ENCODE assay signal across 31 cellular contexts in the genomic region with DNA sequence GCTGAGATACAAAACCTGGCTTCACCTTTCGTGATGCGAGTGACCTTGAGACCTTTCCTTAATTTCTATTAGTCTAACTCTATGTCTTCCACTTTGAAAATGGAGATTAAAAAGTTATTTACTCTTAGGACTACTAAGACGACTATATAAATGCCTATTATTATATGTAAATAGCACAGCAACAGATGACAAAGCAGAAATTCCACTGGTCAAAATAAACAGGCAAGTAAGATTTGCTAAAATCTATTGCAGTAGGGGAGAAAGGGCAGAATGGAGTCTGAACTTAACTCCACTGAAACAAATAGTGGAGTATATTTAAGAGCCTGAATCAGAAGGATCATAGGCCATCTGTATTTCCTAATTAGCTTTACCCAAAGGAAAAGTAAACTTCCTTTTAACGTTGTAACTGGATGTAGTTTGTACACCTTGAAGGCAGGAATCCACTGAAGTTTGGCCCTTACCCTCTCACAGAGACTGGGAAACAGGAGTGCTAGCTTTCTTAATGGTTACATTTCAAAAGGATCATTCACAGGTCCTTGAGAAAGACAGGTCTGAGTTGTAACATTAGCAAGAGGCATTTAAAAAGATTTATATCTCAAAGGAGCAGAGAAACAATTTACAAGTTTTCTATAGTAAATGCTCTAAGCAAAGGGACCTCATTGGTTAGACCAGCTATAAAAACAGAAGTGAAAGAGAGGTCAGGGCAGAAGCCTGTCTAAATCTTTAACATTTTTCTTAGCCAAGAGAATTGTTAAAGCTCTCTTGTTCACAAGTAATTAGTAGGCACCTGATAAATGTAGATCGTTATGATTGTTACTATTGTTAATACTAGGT.
"Had no signal": no experiment of that assay in that cellular context is flagged by ENCODE, and none has a peak within 500 bp of the region (broad histone marks: within the 10 kb centered on the region; RNA-seq: fewer than 3 reads in every experiment).

No MANE protein-coding gene starts in this region.

- H3K4me1 Mint-ChIP-seq: activated CD4-positive, alpha-beta memory T cell treated with anti-CD3 and anti-CD28 coated beads, Interleukin-2, amount 10 ng/mL, durations not matched to agents 7 days and 5 days; activated CD4-positive, alpha-beta T cell treated with anti-CD3 and anti-CD28 coated beads, Interleukin-2, amount 10 ng/mL, durations not matched to agents 7 days and 5 days; activated naive CD4-positive, alpha-beta T cell treated with anti-CD3 and anti-CD28 coated beads, Interleukin-2, amount 50 U/mL, for 24 hours; activated naive CD8-positive, alpha-beta T cell treated with anti-CD3 and anti-CD28 coated beads, Interleukin-2, amount 50 U/mL, for 24 hours; naive B cell; stimulated activated memory B cell treated with anti-CD40 and anti-IgM and Interleukin-4, amounts not matched to agents 10 μg/mL and 1 μg/mL and 100 μg/mL, for 72 hours; stimulated activated naive CD8-positive, alpha-beta T cell treated with anti-CD3 and anti-CD28 coated beads, Interleukin-15, amount 100 ng/mL, for 72 hours had no signal

- H3K9me3 ChIP-seq: breast epithelium, esophagus squamous epithelium, ovary, prostate gland, uterus had no signal

- H3K36me3 Mint-ChIP-seq: activated naive CD4-positive, alpha-beta T cell treated with anti-CD3 and anti-CD28 coated beads, Interleukin-2, amount 50 U/mL, for 24 hours; naive B cell; stimulated activated memory B cell treated with anti-CD40 and anti-IgM and Interleukin-4, amounts not matched to agents 10 μg/mL and 1 μg/mL and 100 μg/mL, for 72 hours; type B pancreatic cell had no signal

- H3K4me1 ChIP-seq: breast epithelium, esophagus squamous epithelium, prostate gland, uterus had no signal

- H3K27me3 ChIP-seq: breast epithelium, esophagus squamous epithelium, ovary, uterus had no signal

- H3K4me3 ChIP-seq: breast epithelium, esophagus squamous epithelium, ovary, prostate gland, smooth muscle cell, uterus had no signal

- H3K4me2 ChIP-seq: smooth muscle cell had no signal

- DNase-seq: activated CD4-positive, alpha-beta memory T cell treated with anti-CD3 and anti-CD28 coated beads, Interleukin-2, amount 10 ng/mL, durations not matched to agents 7 days and 5 days; activated CD4-positive, alpha-beta T cell treated with anti-CD3 and anti-CD28 coated beads, Interleukin-2, amount 10 ng/mL, durations not matched to agents 7 days and 5 days; activated CD4-positive, CD25-positive, alpha-beta regulatory T cell treated with anti-CD3 and anti-CD28 coated beads, Interleukin-2, amount 50 U/mL, for 72 hours; activated CD8-positive, alpha-beta memory T cell treated with anti-CD3 and anti-CD28 coated beads, Interleukin-2, amount 50 U/mL, for 48 hours; activated naive CD8-positive, alpha-beta T cell treated with anti-CD3 and anti-CD28 coated beads, Interleukin-2, amount 50 U/mL, for 24 hours; activated T-cell treated with anti-CD3 and anti-CD28 coated beads, Interleukin-2, amount 50 U/mL, for 4 hours; amygdala; dermis blood vessel endothelial cell; effector CD4-positive, alpha-beta T cell; esophagus squamous epithelium; left ventricle myocardium superior; naive B cell; nephron progenitor cell; ovary; retina; stimulated activated CD4-positive, alpha-beta T cell treated with anti-CD3 and anti-CD28 coated beads, Interleukin-1b, Interleukin-23, amount 100 ng/mL, for 48 hours; stimulated activated CD4-positive, alpha-beta T cell treated with anti-CD3 and anti-CD28 coated beads, Interleukin-4, amount 100 ng/mL, for 4 hours; stimulated activated CD8-positive, alpha-beta memory T cell treated with anti-CD3 and anti-CD28 coated beads, Interleukin-4, amount 100 ng/mL, for 48 hours; stimulated activated naive CD8-positive, alpha-beta T cell treated with anti-CD3 and anti-CD28 coated beads, Interleukin-15, amount 100 ng/mL, for 72 hours; substantia nigra; T-helper 9 cell; uterus; WERI-Rb-1 had no signal

- H3K4me3 Mint-ChIP-seq: activated CD4-positive, alpha-beta memory T cell treated with anti-CD3 and anti-CD28 coated beads, Interleukin-2, amount 10 ng/mL, durations not matched to agents 7 days and 5 days; activated CD4-positive, alpha-beta T cell treated with anti-CD3 and anti-CD28 coated beads, Interleukin-2, amount 10 ng/mL, durations not matched to agents 7 days and 5 days; activated naive CD4-positive, alpha-beta T cell treated with anti-CD3 and anti-CD28 coated beads, Interleukin-2, amount 50 U/mL, for 24 hours; activated naive CD8-positive, alpha-beta T cell treated with anti-CD3 and anti-CD28 coated beads, Interleukin-2, amount 50 U/mL, for 24 hours; activated T-cell treated with anti-CD3 and anti-CD28 coated beads, Interleukin-2, amount 50 U/mL, for 4 hours; naive B cell; nephron progenitor cell; stimulated activated memory B cell treated with anti-CD40 and anti-IgM and Interleukin-4, amounts not matched to agents 10 μg/mL and 1 μg/mL and 100 μg/mL, for 72 hours; stimulated activated naive CD8-positive, alpha-beta T cell treated with anti-CD3 and anti-CD28 coated beads, Interleukin-15, amount 100 ng/mL, for 72 hours; T-helper 1 cell treated with Interleukin-12 subunit alpha and Interleukin-12 subunit beta and Interleukin-4 antibody, amounts not matched to agents 30 μg/mL and 1 μg/mL, for 36 hours; type B pancreatic cell had no signal

- H3K9me3 Mint-ChIP-seq: activated CD4-positive, alpha-beta memory T cell treated with anti-CD3 and anti-CD28 coated beads, Interleukin-2, amount 10 ng/mL, durations not matched to agents 7 days and 5 days; activated naive CD4-positive, alpha-beta T cell treated with anti-CD3 and anti-CD28 coated beads, Interleukin-2, amount 50 U/mL, for 24 hours; activated T-cell treated with anti-CD3 and anti-CD28 coated beads, Interleukin-2, amount 50 U/mL, for 4 hours; naive B cell; nephron progenitor cell; stimulated activated memory B cell treated with anti-CD40 and anti-IgM and Interleukin-4, amounts not matched to agents 10 μg/mL and 1 μg/mL and 100 μg/mL, for 72 hours; stimulated activated naive CD8-positive, alpha-beta T cell treated with anti-CD3 and anti-CD28 coated beads, Interleukin-15, amount 100 ng/mL, for 72 hours; T-helper 1 cell treated with Interleukin-12 subunit alpha and Interleukin-12 subunit beta and Interleukin-4 antibody, amounts not matched to agents 30 μg/mL and 1 μg/mL, for 36 hours; type B pancreatic cell had no signal

- ATAC-seq: activated naive CD8-positive, alpha-beta T cell treated with anti-CD3 and anti-CD28 coated beads, Interleukin-2, amount 50 U/mL, for 24 hours; activated T-cell treated with anti-CD3 and anti-CD28 coated beads, Interleukin-2, amount 50 U/mL, for 4 hours; left ventricle myocardium superior; stimulated activated memory B cell treated with anti-CD40 and anti-IgM and Interleukin-4, amounts not matched to agents 10 μg/mL and 1 μg/mL and 100 μg/mL, for 72 hours; stimulated activated naive CD8-positive, alpha-beta T cell treated with anti-CD3 and anti-CD28 coated beads, Interleukin-15, amount 100 ng/mL, for 72 hours had no signal

- H3K36me3 ChIP-seq: breast epithelium, esophagus squamous epithelium, ovary, prostate gland, uterus, WERI-Rb-1 had no signal

- H3K27me3 Mint-ChIP-seq: activated CD4-positive, alpha-beta memory T cell treated with anti-CD3 and anti-CD28 coated beads, Interleukin-2, amount 10 ng/mL, durations not matched to agents 7 days and 5 days; activated CD4-positive, alpha-beta T cell treated with anti-CD3 and anti-CD28 coated beads, Interleukin-2, amount 10 ng/mL, durations not matched to agents 7 days and 5 days; activated naive CD4-positive, alpha-beta T cell treated with anti-CD3 and anti-CD28 coated beads, Interleukin-2, amount 50 U/mL, for 24 hours; activated naive CD8-positive, alpha-beta T cell treated with anti-CD3 and anti-CD28 coated beads, Interleukin-2, amount 50 U/mL, for 24 hours; naive B cell; stimulated activated memory B cell treated with anti-CD40 and anti-IgM and Interleukin-4, amounts not matched to agents 10 μg/mL and 1 μg/mL and 100 μg/mL, for 72 hours; stimulated activated naive CD8-positive, alpha-beta T cell treated with anti-CD3 and anti-CD28 coated beads, Interleukin-15, amount 100 ng/mL, for 72 hours; type B pancreatic cell had no signal

- H3K27ac Mint-ChIP-seq: activated CD4-positive, alpha-beta memory T cell treated with anti-CD3 and anti-CD28 coated beads, Interleukin-2, amount 10 ng/mL, durations not matched to agents 7 days and 5 days; activated CD4-positive, alpha-beta T cell treated with anti-CD3 and anti-CD28 coated beads, Interleukin-2, amount 10 ng/mL, durations not matched to agents 7 days and 5 days; activated naive CD4-positive, alpha-beta T cell treated with anti-CD3 and anti-CD28 coated beads, Interleukin-2, amount 50 U/mL, for 24 hours; activated naive CD8-positive, alpha-beta T cell treated with anti-CD3 and anti-CD28 coated beads, Interleukin-2, amount 50 U/mL, for 24 hours; activated T-helper 2 cell treated with anti-CD3 and anti-CD28 coated beads, Interferon-gamma antibody, Interleukin-2, Interleukin-4, amounts not matched to agents 10 μg/mL and 5 μg/mL and 100 μg/mL, durations not matched to agents 14 hours and 24 hours and 36 hours; naive B cell; nephron progenitor cell; stimulated activated memory B cell treated with anti-CD40 and anti-IgM and Interleukin-4, amounts not matched to agents 10 μg/mL and 1 μg/mL and 100 μg/mL, for 72 hours; stimulated activated naive CD8-positive, alpha-beta T cell treated with anti-CD3 and anti-CD28 coated beads, Interleukin-15, amount 100 ng/mL, for 72 hours; T-helper 1 cell treated with Interleukin-12 subunit alpha and Interleukin-12 subunit beta and Interleukin-4 antibody, amounts not matched to agents 30 μg/mL and 1 μg/mL, for 36 hours; type B pancreatic cell had no signal

- H3K27ac ChIP-seq: breast epithelium, esophagus squamous epithelium, ovary, prostate gland, uterus, WERI-Rb-1 had no signal
